ENCODE assay signal across 8 cellular contexts in genomic region chr15:64163662-64164362, GRCh38. TPM values are rescaled to one million over a fixed set of nuclear protein-coding genes. Genes with fewer than 3 reads are reported as not detected.
DNase-seq lines count a peak whose midpoint lies in the region; ATAC-seq and TF ChIP-seq lines count a peak whose summit lies in the region.

No MANE protein-coding gene starts in this region.

- H3K4me1 ChIP-seq in thoracic aorta (ENCODE audit: control insufficient read depth in 1 of 2, low read depth in 2 of 2) = peaks cover 20 to 36% of the 10 kb centered on the region in 2 donors

- ATAC-seq in activated T-cell treated with anti-CD3 and anti-CD28 coated beads, Interleukin-2, amount 50 U/mL, for 4 hours = no peak
- no peak for ATAC-seq in thoracic aorta (ENCODE audit: insufficient number of reproducible peaks, low FRiP score, low read depth)

- H3K27ac ChIP-seq in thoracic aorta = peak overlapping the region; percentile 82 to 88

- H3K4me3 ChIP-seq in LNCaP clone FGC (ENCODE audit: low read depth, low read length) = peak overlapping the region; percentile 49
- peak overlapping the region; percentile 81 for H3K4me3 ChIP-seq in astrocyte of the cerebellum (ENCODE audit: low read depth, low read length)
- H3K4me3 ChIP-seq in thoracic aorta = peak overlapping the region; percentile 94

- no peak for TF ChIP-seq CTCF in LNCaP clone FGC (IDR thresholded peaks at IDR 0.05; ENCODE audit: control insufficient read depth, extremely low read depth, insufficient read depth)
- TF ChIP-seq CTCF in astrocyte of the cerebellum (IDR thresholded peaks at IDR 0.05; ENCODE audit: low read depth, low read length, missing control alignments) = no peak
- TF ChIP-seq CTCF in thoracic aorta (IDR thresholded peaks at IDR 0.05) = no peak

- DNase-seq in activated T-cell treated with anti-CD3 and anti-CD28 coated beads, Interleukin-2, amount 50 U/mL, for 4 hours = no peak
- DNase-seq in activated T-cell treated with anti-CD3 and anti-CD28 coated beads for 4 hours = no peak
- DNase-seq in LNCaP clone FGC (ENCODE audit: low read depth) = no peak
- DNase-seq in astrocyte of the cerebellum (ENCODE audit: low read depth) = no peak
- peak; percentile 80 for DNase-seq in left kidney (ENCODE audit: low read depth, low spot score)
- no peak for DNase-seq in thoracic aorta (ENCODE audit: low spot score)
- no peak for DNase-seq in stimulated activated CD4-positive, alpha-beta T cell treated with anti-CD3 and anti-CD28 coated beads, Interleukin-2, amount 100 ng/mL, for 24 hours
- DNase-seq in activated CD4-positive, CD25-positive, alpha-beta regulatory T cell treated with anti-CD3 and anti-CD28 coated beads, Interleukin-2, amount 50 U/mL, for 72 hours = no peak

- peaks cover 21% of the 10 kb centered on the region for H3K36me3 ChIP-seq in thoracic aorta

- in situ Hi-C loops in astrocyte of the cerebellum (cut with HindIII; ENCODE audit: low sequenced_read_pairs) = no loop called here

- H3K27me3 ChIP-seq in thoracic aorta (replicated peaks; ENCODE audit: insufficient read depth) = no peaks in the 10 kb centered on the region

- H3K9me3 Mint-ChIP-seq in activated T-cell treated with anti-CD3 and anti-CD28 coated beads, Interleukin-2, amount 50 U/mL, for 4 hours = no peaks in the 10 kb centered on the region

- peaks cover 19% of the 10 kb centered on the region for H3K36me3 Mint-ChIP-seq in activated T-cell treated with anti-CD3 and anti-CD28 coated beads, Interleukin-2, amount 50 U/mL, for 4 hours (ENCODE audit: insufficient read depth)

- peaks cover 37% of the 10 kb centered on the region for H3K4me1 Mint-ChIP-seq in activated T-cell treated with anti-CD3 and anti-CD28 coated beads, Interleukin-2, amount 50 U/mL, for 4 hours (ENCODE audit: low read depth)

- peak overlapping the region; percentile 81 for H3K4me3 Mint-ChIP-seq in activated T-cell treated with anti-CD3 and anti-CD28 coated beads, Interleukin-2, amount 50 U/mL, for 4 hours

- H3K27me3 Mint-ChIP-seq in activated T-cell treated with anti-CD3 and anti-CD28 coated beads, Interleukin-2, amount 50 U/mL, for 4 hours (ENCODE audit: low read depth) = no peaks in the 10 kb centered on the region

- H3K9me3 ChIP-seq in thoracic aorta = no peaks in the 10 kb centered on the region

RNA-seq across cellular contexts. Expression of gene PPIB, which starts 1.0 kb away (rescaled TPM):
- 100 to 1,000 TPM; 411 to 479 (median 433) TPM for total RNA-seq in activated T-cell treated with anti-CD3 and anti-CD28 coated beads, Interleukin-2, amount 50 U/mL, for 4 hours
- total RNA-seq in thoracic aorta = 100 to 1,000 TPM; 288 to 331 TPM

RNA-seq across cellular contexts. Expression of gene SNX22, which starts 12.3 kb away (rescaled TPM):
- under 1 TPM; 0.26 to 0.35 (median 0.30) TPM for total RNA-seq in activated T-cell treated with anti-CD3 and anti-CD28 coated beads, Interleukin-2, amount 50 U/mL, for 4 hours
- under 1 TPM; 0.27 to 0.28 TPM for total RNA-seq in thoracic aorta
